ENCODE assay signal across 2 cellular contexts in genomic region chr3:13053915-13054704, GRCh38.
TF ChIP-seq lines count a peak whose summit lies in the region.

No MANE protein-coding gene starts in this region.

TF ChIP-seq in HepG2, 621 proteins besides CTCF, POLR2A, EP300 and RAD21:
- TF ChIP-seq ZFP36L2 (CRISPR knock-in tag; IDR thresholded peaks at IDR 0.05) (no peak), ZNF687 (CRISPR knock-in tag; IDR thresholded peaks at IDR 0.05) (0 out of 2 replicates have a peak, but pooled peaks have one; percentile 24)

TF ChIP-seq in H1, 55 proteins besides CTCF, POLR2A, EP300 and RAD21:
- TF ChIP-seq SP1 (IDR thresholded peaks at IDR 0.05; ENCODE audit: low read depth, low read length) = no peak
- TF ChIP-seq JUN (IDR thresholded peaks at IDR 0.05; ENCODE audit: low read depth, low read length) = no peak
- no peak for TF ChIP-seq RBBP5 (IDR thresholded peaks at IDR 0.05; ENCODE audit: borderline replicate concordance, low read depth, low read length)
- TF ChIP-seq KDM5A (IDR thresholded peaks at IDR 0.05; ENCODE audit: low read length) = no peak
- TF ChIP-seq RFX5 (IDR thresholded peaks at IDR 0.05; ENCODE audit: borderline replicate concordance, low read depth, low read length) = no peak
- TF ChIP-seq YY1 (IDR thresholded peaks at IDR 0.05; ENCODE audit: low read depth, low read length) = no peak
- no peak for TF ChIP-seq CBX8 (IDR thresholded peaks at IDR 0.05; ENCODE audit: borderline replicate concordance, low read depth, low read length)
- no peak for TF ChIP-seq SIX5 (IDR thresholded peaks at IDR 0.05; ENCODE audit: low read depth, low read length)
- TF ChIP-seq POU5F1 (IDR thresholded peaks at IDR 0.05; ENCODE audit: low read depth, low read length) = no peak
- no peak for TF ChIP-seq CTBP2 (IDR thresholded peaks at IDR 0.05; ENCODE audit: borderline replicate concordance, insufficient read depth, insufficient read length, low read length)
